ENCODE assay signal across 18 cellular contexts in genomic region chr13:44451651-44452050, GRCh38.
DNase-seq lines count a peak whose midpoint lies in the region; ATAC-seq and TF ChIP-seq lines count a peak whose summit lies in the region.
"Had no signal": no experiment of that assay in that cellular context is flagged by ENCODE, and none has a peak within 500 bp of the region (broad histone marks: within the 10 kb centered on the region; RNA-seq: fewer than 3 reads in every experiment).

No MANE protein-coding gene starts in this region.

- H2AK5ac ChIP-seq in H9 (ENCODE audit: insufficient read length, low read length), result no peak overlapping the region

- no peak overlapping the region for H3K4me2 ChIP-seq in H9 (ENCODE audit: insufficient read depth, insufficient read length, low read length)
- H3K4me2 ChIP-seq: BLaER1 treated with 17β-estradiol and CSF1 and Interleukin-3, amounts not matched to agents 10 nM and 100 nM had no signal

- no peaks in the 10 kb centered on the region for H4K20me1 ChIP-seq in H9 (ENCODE audit: control insufficient read depth, insufficient read depth, insufficient read length)

- H2BK5ac ChIP-seq in H9 (ENCODE audit: insufficient read length, low read length), result no peak overlapping the region

- no peaks in the 10 kb centered on the region for H3K9me3 ChIP-seq in psoas muscle
- no peaks in the 10 kb centered on the region for H3K9me3 ChIP-seq in tibial artery
- H3K9me3 ChIP-seq in H9 (ENCODE audit: control insufficient read depth, low read depth, low read length), result no peaks in the 10 kb centered on the region
- no peaks in the 10 kb centered on the region for H3K9me3 ChIP-seq in right lobe of liver
- H3K9me3 ChIP-seq: Peyer's patch had no signal

- H2AFZ ChIP-seq in H9 (ENCODE audit: low read length), result no peak overlapping the region

- H3K18ac ChIP-seq in H9 (ENCODE audit: insufficient read length, low read depth, low read length), result no peak overlapping the region

- H4K91ac ChIP-seq in H9 (ENCODE audit: insufficient read length, low read depth, low read length), result no peak overlapping the region

- intact Hi-C loops in dorsolateral prefrontal cortex (cut with DNase I), result no loop called here
- intact Hi-C loops in psoas muscle (cut with DNase I), result no loop called here
- intact Hi-C loops in tibial artery (cut with DNase I; ENCODE audit: low total_unique reads), result no loop called here
- intact Hi-C loops in right lobe of liver (cut with DNase I), result no loop called here

- H3K9me3 Mint-ChIP-seq in WTC11, result peaks cover 11% of the 10 kb centered on the region
- peaks cover 0 to 4% of the 10 kb centered on the region in 2 experiments; a peak in 1 of 5 replicates for H3K9me3 Mint-ChIP-seq in H9
- H3K9me3 Mint-ChIP-seq: CD4-positive, alpha-beta T cell had no signal

- H2BK20ac ChIP-seq in H9 (ENCODE audit: low read depth, low read length, poor library complexity, severe bottlenecking), result no peak overlapping the region

- no peak overlapping the region for H3K9ac ChIP-seq in H9 (ENCODE audit: extremely low read depth, insufficient read length, low read length)
- H3K9ac ChIP-seq: BLaER1 treated with 17β-estradiol and CSF1 and Interleukin-3, amounts not matched to agents 10 nM and 100 nM had no signal

- H3K4me3 Mint-ChIP-seq in WTC11, result no peak overlapping the region
- H3K4me3 Mint-ChIP-seq in H9, result no peak overlapping the region
- H3K4me3 Mint-ChIP-seq: CD4-positive, alpha-beta T cell had no signal

- no peak overlapping the region for H3K14ac ChIP-seq in H9 (ENCODE audit: insufficient read depth, low read length)

- no peaks in the 10 kb centered on the region for H3K27me3 ChIP-seq in dorsolateral prefrontal cortex
- no peaks in the 10 kb centered on the region for H3K27me3 ChIP-seq in psoas muscle (ENCODE audit: insufficient read depth in 3 of 3, low read length in 2 of 3)
- H3K27me3 ChIP-seq in tibial artery, result no peaks in the 10 kb centered on the region
- H3K27me3 ChIP-seq in H9 (ENCODE audit: insufficient read depth, low read length), result no peaks in the 10 kb centered on the region
- H3K27me3 ChIP-seq in right lobe of liver, result no peaks in the 10 kb centered on the region
- H3K27me3 ChIP-seq: BLaER1 treated with 17β-estradiol and CSF1 and Interleukin-3, amounts not matched to agents 10 nM and 100 nM; Peyer's patch had no signal

- POLR2A ChIA-PET in WTC11 (lab: Charles Lee), result interaction anchor here (0.6 kb wide), 1 partner anchor 319 kb away, joined by 3 read pairs; no protein-coding TSS in a partner anchor

- no peak for TF ChIP-seq POLR2A in right lobe of liver (IDR thresholded peaks at IDR 0.05)

- no peak overlapping the region for H3K56ac ChIP-seq in H9 (ENCODE audit: insufficient read length, low read depth, low read length)

- no peak overlapping the region for H3K4ac ChIP-seq in H9 (ENCODE audit: low read depth, low read length)

- H2BK12ac ChIP-seq in H9 (ENCODE audit: insufficient read length, low read depth, low read length), result no peak overlapping the region

- CTCF ChIA-PET in WTC11 (lab: Charles Lee), result no interaction called here

- no peak for TF ChIP-seq CTCF in WTC11 (IDR thresholded peaks at IDR 0.05)
- no peak for TF ChIP-seq CTCF in dorsolateral prefrontal cortex (IDR thresholded peaks at IDR 0.05 in 54 of 56, conservative IDR thresholded peaks at IDR 0.05 in 2 of 56; ENCODE audit: low read depth in 1 of 56, partially characterized antibody in 56 of 56)
- no peak for TF ChIP-seq CTCF in psoas muscle (IDR thresholded peaks at IDR 0.05)
- TF ChIP-seq CTCF in tibial artery (IDR thresholded peaks at IDR 0.05), result no peak
- TF ChIP-seq CTCF in H9 (conservative IDR thresholded peaks at IDR 0.05), result no peak
- no peak for TF ChIP-seq CTCF in right lobe of liver (IDR thresholded peaks at IDR 0.05)

- H3K79me1 ChIP-seq in H9 (ENCODE audit: insufficient read depth, low read depth, low read length, poor library complexity, severe bottlenecking), result peaks cover 6% of the 10 kb centered on the region

- H3K36me3 ChIP-seq in psoas muscle (ENCODE audit: insufficient read depth in 1 of 2, low read depth in 1 of 2), result no peaks in the 10 kb centered on the region
- H3K36me3 ChIP-seq in tibial artery, result no peaks in the 10 kb centered on the region
- no peaks in the 10 kb centered on the region for H3K36me3 ChIP-seq in right lobe of liver
- H3K36me3 ChIP-seq: Peyer's patch had no signal

- H3K4me1 ChIP-seq in psoas muscle (peaks cover 36% of the 10 kb centered on the region), tibial artery (peaks cover 0 to 31% (median 10%) of the 10 kb centered on the region in 4 donors), H9 (ENCODE audit: insufficient read depth, low read length) (0 out of 2 replicates have a peak, but pooled peaks cover 2% of the 10 kb centered on the region), right lobe of liver (peaks cover 0 to 31% (median 12%) of the 10 kb centered on the region in 4 donors)
- H3K4me1 ChIP-seq: BLaER1 treated with 17β-estradiol and CSF1 and Interleukin-3, amounts not matched to agents 10 nM and 100 nM; Peyer's patch had no signal

- H3K79me2 ChIP-seq in H9 (ENCODE audit: insufficient read depth, low read length), result no peaks in the 10 kb centered on the region

- ATAC-seq in WTC11 (no peak; the same call in 1 of the 2 replicates), psoas muscle (peak in 1 of 4 donors; percentile 6), right lobe of liver (no peak)

- H2BK15ac ChIP-seq in H9 (ENCODE audit: low read depth, low read length), result no peak overlapping the region

- H4K8ac ChIP-seq in H9 (replicated peaks; ENCODE audit: insufficient read length, low read depth, low read length), result no peak overlapping the region

- H3K27me3 Mint-ChIP-seq in WTC11 (ENCODE audit: low read depth), result no peaks in the 10 kb centered on the region
- no peaks in the 10 kb centered on the region; the same call in 1 of the 2 replicates for H3K27me3 Mint-ChIP-seq in H9 (ENCODE audit: low read depth)
- H3K27me3 Mint-ChIP-seq: CD4-positive, alpha-beta T cell had no signal

- H3K27ac Mint-ChIP-seq in WTC11 (0 out of 2 replicates have a peak overlapping the region, but pooled peaks have one; percentile 26), H9 (no peak overlapping the region)
- H3K27ac Mint-ChIP-seq: CD4-positive, alpha-beta T cell had no signal

- H3K4me1 Mint-ChIP-seq in WTC11 (peaks cover 10% of the 10 kb centered on the region), H9 (peaks cover 7 to 12% of the 10 kb centered on the region in 2 experiments; a peak in 3 of 4 replicates)

- peak overlapping the region in 58 of 59 donors; percentile 12 to 92 (median 76) for H3K27ac ChIP-seq in dorsolateral prefrontal cortex
- H3K27ac ChIP-seq in psoas muscle, result peak overlapping the region; percentile 80
- peak overlapping the region; percentile 45 to 54 for H3K27ac ChIP-seq in tibial artery
- H3K27ac ChIP-seq in H9 (ENCODE audit: insufficient read length, low read depth, low read length), result no peak overlapping the region
- H3K27ac ChIP-seq in right lobe of liver, result no peak overlapping the region
- H3K27ac ChIP-seq: BLaER1 treated with 17β-estradiol and CSF1 and Interleukin-3, amounts not matched to agents 10 nM and 100 nM; Peyer's patch had no signal

- no peak for DNase-seq in WTC11 (ENCODE audit: low spot score)
- no peak for DNase-seq in dorsolateral prefrontal cortex
- no peak for DNase-seq in psoas muscle
- DNase-seq in tibial artery, result no peak
- DNase-seq in NK-92 treated with Interleukin-12 subunit alpha and Interleukin-12 subunit beta, amount 100 ng/mL, for 24 hours (lab: John Stamatoyannopoulos, UW), result no peak
- no peak for DNase-seq in H9
- no peak for DNase-seq in right lobe of liver
- DNase-seq: AML-193; CD4-positive, alpha-beta T cell; NCI-H1092; NCI-H1417 treated with DMSO at 0.1 percent for 48 hours; NCI-H1694 treated with DMSO at 0.1 percent for 48 hours; NCI-H2081; NCI-H2227 treated with DMSO at 0.1 percent for 48 hours; NCI-H69; Peyer's patch; SHP77 treated with DMSO at 0.1 percent for 48 hours had no signal

- no peak overlapping the region for H4K5ac ChIP-seq in H9 (ENCODE audit: insufficient read length, low read depth, low read length)

- H3K23ac ChIP-seq in H9 (ENCODE audit: insufficient read length, low read depth, low read length), result no peak overlapping the region

- peaks cover 12% of the 10 kb centered on the region for H3K36me3 Mint-ChIP-seq in WTC11
- peaks cover 5 to 13% (median 9%) of the 10 kb centered on the region in 3 experiments for H3K36me3 Mint-ChIP-seq in H9 (ENCODE audit: insufficient read depth in 1 of 3, low read depth in 3 of 3)

- H3K4me3 ChIP-seq in dorsolateral prefrontal cortex, result peak overlapping the region in 11 of 59 donors; percentile 3 to 37 (median 18)
- H3K4me3 ChIP-seq in psoas muscle, result peak overlapping the region; percentile 6
- H3K4me3 ChIP-seq in tibial artery, result no peak overlapping the region
- H3K4me3 ChIP-seq in right lobe of liver, result no peak overlapping the region
- H3K4me3 ChIP-seq: BLaER1 treated with 17β-estradiol and CSF1 and Interleukin-3, amounts not matched to agents 10 nM and 100 nM; Peyer's patch had no signal

- H2BK120ac ChIP-seq in H9 (ENCODE audit: low read depth, low read length, poor library complexity, severe bottlenecking), result no peak overlapping the region

- no peak overlapping the region for H3T11ph ChIP-seq in H9 (ENCODE audit: low read length)

- WGBS in psoas muscle, 3 donors, result 79 to 93% (median 84%) methylated on average over 7 of the region's 7 CpGs
- WGBS in H9 (ENCODE audit: extremely low coverage, insufficient read length, low lambda C conversion rate), result no CpG with 5 or more reads among the region's 7 CpGs
- WGBS in right lobe of liver (ENCODE audit: insufficient coverage, low coverage, low lambda C conversion rate, missing lambda C conversion rate), result 100% methylated on average over 2 of the region's 7 CpGs

- no peaks in the 10 kb centered on the region for H3K23me2 ChIP-seq in H9 (ENCODE audit: insufficient read length, low read depth, low read length, poor library complexity, severe bottlenecking)

TF ChIP-seq in WTC11, 78 proteins besides CTCF, POLR2A, EP300 and RAD21:
- TF ChIP-seq CREB1 (CRISPR knock-in tag; IDR thresholded peaks at IDR 0.05) (no peak), NR3C1 (CRISPR knock-in tag; conservative IDR thresholded peaks at IDR 0.05; ENCODE audit: low read depth) (no peak), ZNF232 (CRISPR knock-in tag; IDR thresholded peaks at IDR 0.05) (no peak), SMAD4 (CRISPR knock-in tag; IDR thresholded peaks at IDR 0.05) (no peak)

Comparison
In these comparisons a context has a peak if more than half of its experiments do, and no peak if none do; other contexts are left out.
1. H3K27ac ChIP-seq: peak in dorsolateral prefrontal cortex (58 of 59), psoas muscle (single experiment) and tibial artery (2 of 2); none in H9 (single experiment) and right lobe of liver (0 of 3).